Comparison of ENCODE assay signal across 2 cellular contexts in the genomic region with DNA sequence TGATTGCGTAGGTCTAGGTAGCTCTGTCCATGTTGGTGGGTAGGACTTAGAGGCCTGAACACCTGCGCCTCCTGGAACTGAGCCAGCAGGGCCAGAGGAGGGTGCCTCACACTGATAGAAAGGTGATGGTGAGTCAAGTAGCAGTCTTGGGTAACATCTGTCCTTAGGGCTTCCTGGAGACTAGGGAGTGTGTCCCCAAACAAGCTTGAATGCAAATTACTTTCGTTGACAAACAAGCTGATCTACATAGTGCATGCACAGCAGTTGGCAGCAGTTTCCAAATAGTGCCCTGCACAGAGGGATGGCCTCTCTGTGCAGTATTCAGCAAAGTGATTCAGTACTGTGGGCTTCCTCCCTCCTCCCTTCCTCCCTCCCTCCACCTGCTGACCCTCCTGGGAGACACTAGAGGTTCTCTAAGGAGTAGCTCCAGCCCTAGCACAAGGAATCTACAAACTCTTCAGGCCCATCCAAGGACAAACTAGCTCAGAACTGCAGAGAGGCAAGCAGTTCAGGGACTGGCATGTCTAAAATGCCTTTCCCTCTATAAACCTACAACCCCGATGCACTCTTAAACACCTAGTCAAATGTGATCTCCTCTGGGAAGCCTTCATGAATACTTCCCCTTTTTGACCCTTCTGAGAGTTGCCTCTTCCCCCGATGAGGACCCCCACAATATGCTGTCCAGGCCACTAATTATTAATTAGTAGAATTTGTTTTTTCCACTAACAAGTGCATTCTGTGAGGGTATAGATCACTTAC.
A peak's percentile ranks its signal among the peaks of the same experiment; 100 is the strongest.
TF ChIP-seq lines count a peak whose summit lies in the region.

No MANE protein-coding gene starts in this region.

TF ChIP-seq in K562, 482 proteins besides CTCF, POLR2A, EP300 and RAD21 (continued from another document):
- TF ChIP-seq, protein P1, sequence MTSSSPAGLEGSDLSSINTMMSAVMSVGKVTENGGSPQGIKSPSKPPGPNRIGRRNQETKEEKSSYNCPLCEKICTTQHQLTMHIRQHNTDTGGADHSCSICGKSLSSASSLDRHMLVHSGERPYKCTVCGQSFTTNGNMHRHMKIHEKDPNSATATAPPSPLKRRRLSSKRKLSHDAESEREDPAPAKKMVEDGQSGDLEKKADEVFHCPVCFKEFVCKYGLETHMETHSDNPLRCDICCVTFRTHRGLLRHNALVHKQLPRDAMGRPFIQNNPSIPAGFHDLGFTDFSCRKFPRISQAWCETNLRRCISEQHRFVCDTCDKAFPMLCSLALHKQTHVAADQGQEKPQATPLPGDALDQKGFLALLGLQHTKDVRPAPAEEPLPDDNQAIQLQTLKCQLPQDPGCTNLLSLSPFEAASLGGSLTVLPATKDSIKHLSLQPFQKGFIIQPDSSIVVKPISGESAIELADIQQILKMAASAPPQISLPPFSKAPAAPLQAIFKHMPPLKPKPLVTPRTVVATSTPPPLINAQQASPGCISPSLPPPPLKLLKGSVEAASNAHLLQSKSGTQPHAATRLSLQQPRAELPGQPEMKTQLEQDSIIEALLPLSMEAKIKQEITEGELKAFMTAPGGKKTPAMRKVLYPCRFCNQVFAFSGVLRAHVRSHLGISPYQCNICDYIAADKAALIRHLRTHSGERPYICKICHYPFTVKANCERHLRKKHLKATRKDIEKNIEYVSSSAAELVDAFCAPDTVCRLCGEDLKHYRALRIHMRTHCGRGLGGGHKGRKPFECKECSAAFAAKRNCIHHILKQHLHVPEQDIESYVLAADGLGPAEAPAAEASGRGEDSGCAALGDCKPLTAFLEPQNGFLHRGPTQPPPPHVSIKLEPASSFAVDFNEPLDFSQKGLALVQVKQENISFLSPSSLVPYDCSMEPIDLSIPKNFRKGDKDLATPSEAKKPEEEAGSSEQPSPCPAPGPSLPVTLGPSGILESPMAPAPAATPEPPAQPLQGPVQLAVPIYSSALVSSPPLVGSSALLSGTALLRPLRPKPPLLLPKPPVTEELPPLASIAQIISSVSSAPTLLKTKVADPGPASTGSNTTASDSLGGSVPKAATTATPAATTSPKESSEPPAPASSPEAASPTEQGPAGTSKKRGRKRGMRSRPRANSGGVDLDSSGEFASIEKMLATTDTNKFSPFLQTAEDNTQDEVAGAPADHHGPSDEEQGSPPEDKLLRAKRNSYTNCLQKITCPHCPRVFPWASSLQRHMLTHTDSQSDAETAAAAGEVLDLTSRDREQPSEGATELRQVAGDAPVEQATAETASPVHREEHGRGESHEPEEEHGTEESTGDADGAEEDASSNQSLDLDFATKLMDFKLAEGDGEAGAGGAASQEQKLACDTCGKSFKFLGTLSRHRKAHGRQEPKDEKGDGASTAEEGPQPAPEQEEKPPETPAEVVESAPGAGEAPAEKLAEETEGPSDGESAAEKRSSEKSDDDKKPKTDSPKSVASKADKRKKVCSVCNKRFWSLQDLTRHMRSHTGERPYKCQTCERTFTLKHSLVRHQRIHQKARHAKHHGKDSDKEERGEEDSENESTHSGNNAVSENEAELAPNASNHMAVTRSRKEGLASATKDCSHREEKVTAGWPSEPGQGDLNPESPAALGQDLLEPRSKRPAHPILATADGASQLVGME (CRISPR knock-in tag; IDR thresholded peaks at IDR 0.05): no peak
- TF ChIP-seq NFIC (IDR thresholded peaks at IDR 0.05): peak; percentile 50
TF ChIP-seq in K562: peak in this region for 1.

TF ChIP-seq in SK-N-SH treated with all-trans-retinoic acid at 6 μM for 48 hours, 23 proteins besides CTCF, POLR2A, EP300 and RAD21 (continued from another document):
- TF ChIP-seq, protein P2, sequence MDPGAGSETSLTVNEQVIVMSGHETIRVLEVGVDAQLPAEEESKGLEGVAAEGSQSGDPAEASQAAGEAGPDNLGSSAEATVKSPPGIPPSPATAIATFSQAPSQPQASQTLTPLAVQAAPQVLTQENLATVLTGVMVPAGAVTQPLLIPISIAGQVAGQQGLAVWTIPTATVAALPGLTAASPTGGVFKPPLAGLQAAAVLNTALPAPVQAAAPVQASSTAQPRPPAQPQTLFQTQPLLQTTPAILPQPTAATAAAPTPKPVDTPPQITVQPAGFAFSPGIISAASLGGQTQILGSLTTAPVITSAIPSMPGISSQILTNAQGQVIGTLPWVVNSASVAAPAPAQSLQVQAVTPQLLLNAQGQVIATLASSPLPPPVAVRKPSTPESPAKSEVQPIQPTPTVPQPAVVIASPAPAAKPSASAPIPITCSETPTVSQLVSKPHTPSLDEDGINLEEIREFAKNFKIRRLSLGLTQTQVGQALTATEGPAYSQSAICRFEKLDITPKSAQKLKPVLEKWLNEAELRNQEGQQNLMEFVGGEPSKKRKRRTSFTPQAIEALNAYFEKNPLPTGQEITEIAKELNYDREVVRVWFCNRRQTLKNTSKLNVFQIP (CRISPR knock-in tag; IDR thresholded peaks at IDR 0.05; ENCODE audit: borderline replicate concordance, low read depth): no peak
- TF ChIP-seq, protein P3, sequence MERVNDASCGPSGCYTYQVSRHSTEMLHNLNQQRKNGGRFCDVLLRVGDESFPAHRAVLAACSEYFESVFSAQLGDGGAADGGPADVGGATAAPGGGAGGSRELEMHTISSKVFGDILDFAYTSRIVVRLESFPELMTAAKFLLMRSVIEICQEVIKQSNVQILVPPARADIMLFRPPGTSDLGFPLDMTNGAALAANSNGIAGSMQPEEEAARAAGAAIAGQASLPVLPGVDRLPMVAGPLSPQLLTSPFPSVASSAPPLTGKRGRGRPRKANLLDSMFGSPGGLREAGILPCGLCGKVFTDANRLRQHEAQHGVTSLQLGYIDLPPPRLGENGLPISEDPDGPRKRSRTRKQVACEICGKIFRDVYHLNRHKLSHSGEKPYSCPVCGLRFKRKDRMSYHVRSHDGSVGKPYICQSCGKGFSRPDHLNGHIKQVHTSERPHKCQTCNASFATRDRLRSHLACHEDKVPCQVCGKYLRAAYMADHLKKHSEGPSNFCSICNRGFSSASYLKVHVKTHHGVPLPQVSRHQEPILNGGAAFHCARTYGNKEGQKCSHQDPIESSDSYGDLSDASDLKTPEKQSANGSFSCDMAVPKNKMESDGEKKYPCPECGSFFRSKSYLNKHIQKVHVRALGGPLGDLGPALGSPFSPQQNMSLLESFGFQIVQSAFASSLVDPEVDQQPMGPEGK (CRISPR knock-in tag; IDR thresholded peaks at IDR 0.05; ENCODE audit: borderline replicate concordance): no peak
- TF ChIP-seq, protein P4, sequence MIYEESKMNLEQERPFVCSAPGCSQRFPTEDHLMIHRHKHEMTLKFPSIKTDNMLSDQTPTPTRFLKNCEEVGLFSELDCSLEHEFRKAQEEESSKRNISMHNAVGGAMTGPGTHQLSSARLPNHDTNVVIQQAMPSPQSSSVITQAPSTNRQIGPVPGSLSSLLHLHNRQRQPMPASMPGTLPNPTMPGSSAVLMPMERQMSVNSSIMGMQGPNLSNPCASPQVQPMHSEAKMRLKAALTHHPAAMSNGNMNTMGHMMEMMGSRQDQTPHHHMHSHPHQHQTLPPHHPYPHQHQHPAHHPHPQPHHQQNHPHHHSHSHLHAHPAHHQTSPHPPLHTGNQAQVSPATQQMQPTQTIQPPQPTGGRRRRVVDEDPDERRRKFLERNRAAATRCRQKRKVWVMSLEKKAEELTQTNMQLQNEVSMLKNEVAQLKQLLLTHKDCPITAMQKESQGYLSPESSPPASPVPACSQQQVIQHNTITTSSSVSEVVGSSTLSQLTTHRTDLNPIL (CRISPR knock-in tag; IDR thresholded peaks at IDR 0.05; ENCODE audit: low read depth): no peak
- TF ChIP-seq ESRRG (CRISPR knock-in tag; IDR thresholded peaks at IDR 0.05): no peak
- no peak for TF ChIP-seq ZNF70 (CRISPR knock-in tag; IDR thresholded peaks at IDR 0.05)
- TF ChIP-seq, protein P5, sequence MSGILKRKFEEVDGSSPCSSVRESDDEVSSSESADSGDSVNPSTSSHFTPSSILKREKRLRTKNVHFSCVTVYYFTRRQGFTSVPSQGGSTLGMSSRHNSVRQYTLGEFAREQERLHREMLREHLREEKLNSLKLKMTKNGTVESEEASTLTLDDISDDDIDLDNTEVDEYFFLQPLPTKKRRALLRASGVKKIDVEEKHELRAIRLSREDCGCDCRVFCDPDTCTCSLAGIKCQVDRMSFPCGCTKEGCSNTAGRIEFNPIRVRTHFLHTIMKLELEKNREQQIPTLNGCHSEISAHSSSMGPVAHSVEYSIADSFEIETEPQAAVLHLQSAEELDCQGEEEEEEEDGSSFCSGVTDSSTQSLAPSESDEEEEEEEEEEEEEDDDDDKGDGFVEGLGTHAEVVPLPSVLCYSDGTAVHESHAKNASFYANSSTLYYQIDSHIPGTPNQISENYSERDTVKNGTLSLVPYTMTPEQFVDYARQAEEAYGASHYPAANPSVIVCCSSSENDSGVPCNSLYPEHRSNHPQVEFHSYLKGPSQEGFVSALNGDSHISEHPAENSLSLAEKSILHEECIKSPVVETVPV (CRISPR knock-in tag; IDR thresholded peaks at IDR 0.05): no peak
